Comparison of ENCODE assay signal across 18 cellular contexts in genomic region chr10:13904053-13904452, GRCh38.
DNase-seq lines count a peak whose midpoint lies in the region; ATAC-seq, FAIRE-seq and TF ChIP-seq lines count a peak whose summit lies in the region.
"Had no signal": no experiment of that assay in that cellular context is flagged by ENCODE, and none has a peak within 500 bp of the region (broad histone marks: within the 10 kb centered on the region; RNA-seq: fewer than 3 reads in every experiment).

No MANE protein-coding gene starts in this region.

- H3K4me2 ChIP-seq in H1 (ENCODE audit: insufficient read depth in 1 of 2, low read depth in 2 of 2, low read length in 2 of 2) (no peak overlapping the region; a peak in 1 of 4 replicates), mesenchymal stem cell (ENCODE audit: low read length, poor library complexity, severe bottlenecking) (no peak overlapping the region)

- ATAC-seq in sciatic nerve (peak; percentile 78), GM19351 (IDR thresholded peaks at IDR 0.05; ENCODE audit: unreplicated experiment) (no peak)

- H3K23me2 ChIP-seq in H1 (ENCODE audit: low read depth, low read length) = no peaks in the 10 kb centered on the region

- H2BK120ac ChIP-seq in H1 (replicated peaks; ENCODE audit: low read depth, low read length) (no peak overlapping the region), mesenchymal stem cell (ENCODE audit: low read depth, low read length) (no peak overlapping the region)

- H3K4me3 ChIP-seq in H1 (ENCODE audit: extremely low read depth in 1 of 4, insufficient read depth in 2 of 4, low read depth in 3 of 4, low read length in 4 of 4) (no peak overlapping the region), mesenchymal stem cell (ENCODE audit: insufficient read depth in 1 of 2, low read depth in 1 of 2, low read length in 2 of 2) (no peak overlapping the region), breast epithelium (no peak overlapping the region)

- H3K9me3 ChIP-seq in H1 (ENCODE audit: insufficient read depth in 2 of 2, low read depth in 1 of 2, low read length in 1 of 2) (no peaks in the 10 kb centered on the region), mesenchymal stem cell (ENCODE audit: control insufficient read depth, low read length) (no peaks in the 10 kb centered on the region), breast epithelium (no peaks in the 10 kb centered on the region)

- 64% methylated on average over 16 of the region's 16 CpGs; no CpG with 5 or more reads in 1 of the 2 experiments for WGBS in H1 (ENCODE audit: extremely low coverage in 1 of 2, insufficient coverage in 1 of 2, insufficient read length in 1 of 2, insufficient replicate concordance in 2 of 2, low coverage in 1 of 2, low lambda C conversion rate in 2 of 2, missing lambda C conversion rate in 1 of 2), 2 experiments
- 60% methylated on average over 16 of the region's 16 CpGs for WGBS in mesenchymal stem cell

- no peak overlapping the region for H2BK12ac ChIP-seq in H1 (ENCODE audit: low read depth, low read length)
- peak overlapping the region in 1 of 2 experiments; percentile 82 for H2BK12ac ChIP-seq in mesenchymal stem cell (ENCODE audit: low read length in 2 of 2)

- H3K9ac ChIP-seq in H1 (replicated peaks in 1 of 4; ENCODE audit: extremely low read depth in 1 of 4, low read depth in 3 of 4, low read length in 3 of 4) = no peak overlapping the region
- no peak overlapping the region for H3K9ac ChIP-seq in mesenchymal stem cell (ENCODE audit: low read length)

- peak; percentile 51 to 56 for DNase-seq in NOMO-1 (lab: John Stamatoyannopoulos, UW; ENCODE audit: unreplicated experiment in 2 of 2)
- no peak for DNase-seq in NOMO-1 treated with dmso at 0.1 percent for 144 hours (lab: John Stamatoyannopoulos, UW; ENCODE audit: unreplicated experiment)
- DNase-seq in H1 (ENCODE audit: low read depth in 1 of 2, low spot score in 2 of 2) = no peak
- DNase-seq in mesenchymal stem cell = no peak
- DNase-seq in sciatic nerve (ENCODE audit: low spot score) = no peak
- DNase-seq in GM10248 (ENCODE audit: extremely low spot score) = no peak
- DNase-seq in breast epithelium (ENCODE audit: low spot score in 2 of 2) = no peak
- DNase-seq: activated B cell treated with CpG ODN at 0.5 μM for 24 hours; activated CD4-positive, alpha-beta memory T cell treated with anti-CD3 and anti-CD28 coated beads, Interleukin-2, amount 10 ng/mL, durations not matched to agents 7 days and 5 days; activated naive CD4-positive, alpha-beta T cell treated with anti-CD3 and anti-CD28 coated beads, Interleukin-2, amount 50 U/mL, for 16 hours; activated T-cell treated with anti-CD3 and anti-CD28 coated beads, Interleukin-2, amount 50 U/mL, for 1 hour; AML-193; NCI-H526; stimulated activated CD4-positive, alpha-beta T cell treated with anti-CD3 and anti-CD28 coated beads, Interleukin-1b, Interleukin-23, amount 100 ng/mL, for 48 hours; stimulated activated naive CD4-positive, alpha-beta T cell treated with Interleukin-2 at 50 U/mL for 16 hours had no signal

- no peak for FAIRE-seq in H1 (lab: Jason Lieb, UNC)
- FAIRE-seq: H54 had no signal

- CTCF ChIA-PET in H1 (lab: Charles Lee; ENCODE audit: partially characterized antibody) (interaction anchor here (0.7 to 1.4 kb wide), 4 partner anchors 10 to 119 kb away, joined by 3 to 4 read pairs (median 4); no protein-coding TSS in a partner anchor), GM10248 (lab: Yijun Ruan, JAX) (no interaction called here)

- H3K23ac ChIP-seq in H1 (ENCODE audit: insufficient read length) = no peak overlapping the region
- no peak overlapping the region for H3K23ac ChIP-seq in mesenchymal stem cell (ENCODE audit: low read length in 2 of 2)

- H2BK5ac ChIP-seq in H1 (ENCODE audit: low read depth, low read length) (no peak overlapping the region), mesenchymal stem cell (ENCODE audit: low read depth, low read length, poor library complexity, severe bottlenecking) (no peak overlapping the region)

- H3K79me1 ChIP-seq in H1 (ENCODE audit: low read depth, low read length) = no peaks in the 10 kb centered on the region
- peaks cover 2% of the 10 kb centered on the region for H3K79me1 ChIP-seq in mesenchymal stem cell (replicated peaks; ENCODE audit: low read length, poor library complexity, severe bottlenecking)

- H4K8ac ChIP-seq in H1 (ENCODE audit: extremely low read depth, insufficient read depth, low read length) (no peak overlapping the region; the same call in 1 of the 2 replicates), mesenchymal stem cell (ENCODE audit: low read length) (peak overlapping the region; percentile 72)

- H4K5ac ChIP-seq in H1 (ENCODE audit: insufficient read length, low read depth, low read length) = no peak overlapping the region

- H2AK5ac ChIP-seq in H1 (ENCODE audit: low read depth, low read length) (no peak overlapping the region), mesenchymal stem cell (ENCODE audit: low read length, severe bottlenecking) (no peak overlapping the region)

- H3K36me3 ChIP-seq in H1 (ENCODE audit: control insufficient read depth in 2 of 4, insufficient read depth in 4 of 4, low read length in 3 of 4) (no peaks in the 10 kb centered on the region), mesenchymal stem cell (ENCODE audit: control insufficient read depth in 1 of 2, insufficient read depth in 2 of 2, low read depth in 1 of 2, low read length in 2 of 2) (no peaks in the 10 kb centered on the region), breast epithelium (no peaks in the 10 kb centered on the region)

- H3K4me1 ChIP-seq in H1 (replicated peaks in 1 of 4; ENCODE audit: control insufficient read depth in 3 of 4, insufficient read depth in 4 of 4, low read length in 3 of 4) = peaks cover 3 to 5% (median 3%) of the 10 kb centered on the region in 4 experiments; a peak in 5 of 7 replicates
- H3K4me1 ChIP-seq in mesenchymal stem cell (ENCODE audit: control insufficient read depth, insufficient read depth, low read depth, low read length) = peaks cover 1% of the 10 kb centered on the region
- no peaks in the 10 kb centered on the region for H3K4me1 ChIP-seq in breast epithelium

- no peak overlapping the region for H3K18ac ChIP-seq in H1 (ENCODE audit: extremely low read depth, low read length)
- peak overlapping the region; percentile 54 to 55 for H3K18ac ChIP-seq in mesenchymal stem cell (ENCODE audit: low read depth in 1 of 2, low read length in 2 of 2)

- H3K4ac ChIP-seq in H1 (replicated peaks; ENCODE audit: insufficient read length, low read depth, low read length) = no peak overlapping the region
- H3K4ac ChIP-seq in mesenchymal stem cell (ENCODE audit: low read depth in 1 of 2, low read length in 2 of 2) = no peak overlapping the region

- TF ChIP-seq EP300 in H1 (IDR thresholded peaks at IDR 0.05; ENCODE audit: borderline replicate concordance in 1 of 2, low read depth in 2 of 2, low read length in 2 of 2) = no peak

- no peak overlapping the region for H2BK20ac ChIP-seq in H1 (ENCODE audit: low read length)

- H2BK15ac ChIP-seq in H1 (ENCODE audit: low read length) (no peak overlapping the region), mesenchymal stem cell (ENCODE audit: low read depth, poor library complexity, severe bottlenecking) (no peak overlapping the region)

- no peak for TF ChIP-seq CTCF in H1 (IDR thresholded peaks at IDR 0.05; ENCODE audit: control extremely low read depth in 1 of 3, insufficient read depth in 1 of 3, low read depth in 1 of 3, low read length in 3 of 3)
- no peak for TF ChIP-seq CTCF in GM10248 (IDR thresholded peaks at IDR 0.05; ENCODE audit: control extremely low read depth, extremely low read depth, low read depth, missing control alignments)
- TF ChIP-seq CTCF in breast epithelium (IDR thresholded peaks at IDR 0.05) = no peak

- H3K56ac ChIP-seq in H1 (replicated peaks; ENCODE audit: insufficient read length, low read depth, low read length) = no peak overlapping the region

- H2AFZ ChIP-seq in H1 (ENCODE audit: low read length) = 0 out of 2 replicates have a peak overlapping the region, but pooled peaks have one; percentile 10
- no peak overlapping the region for H2AFZ ChIP-seq in mesenchymal stem cell (ENCODE audit: low read depth, low read length)

- H4K91ac ChIP-seq in H1 (replicated peaks; ENCODE audit: insufficient read length, low read length) (no peak overlapping the region), mesenchymal stem cell (ENCODE audit: low read length) (no peak overlapping the region)

- no peaks in the 10 kb centered on the region for H3K79me2 ChIP-seq in H1 (ENCODE audit: control insufficient read depth in 1 of 2, insufficient read depth in 2 of 2, low read length in 2 of 2)

- no peak for TF ChIP-seq RAD21 in H1 (IDR thresholded peaks at IDR 0.05 in 1 of 2, conservative IDR thresholded peaks at IDR 0.05 in 1 of 2; ENCODE audit: low read depth in 2 of 2, low read length in 2 of 2)

- H3K14ac ChIP-seq in H1 (ENCODE audit: insufficient read length) (no peak overlapping the region), mesenchymal stem cell (ENCODE audit: low read length in 2 of 2) (peak overlapping the region in 1 of 2 experiments; percentile 12)

- no peaks in the 10 kb centered on the region for H3K27me3 ChIP-seq in H1 (replicated peaks in 1 of 4; ENCODE audit: control insufficient read depth in 3 of 4, extremely low read depth in 1 of 4, insufficient read depth in 3 of 4, low read length in 3 of 4)
- no peaks in the 10 kb centered on the region for H3K27me3 ChIP-seq in mesenchymal stem cell (ENCODE audit: control insufficient read depth in 1 of 2, insufficient read depth in 1 of 2, low read length in 2 of 2)
- H3K27me3 ChIP-seq in breast epithelium = no peaks in the 10 kb centered on the region

- no peak for TF ChIP-seq POLR2A in H1 (IDR thresholded peaks at IDR 0.05; ENCODE audit: control extremely low read depth in 1 of 2, low read depth in 2 of 2, low read length in 2 of 2)
- TF ChIP-seq POLR2A in breast epithelium (IDR thresholded peaks at IDR 0.05) = no peak

- POLR2A ChIA-PET in H1 (lab: Charles Lee; ENCODE audit: partially characterized antibody) = interaction anchor here (0.7 to 1.1 kb wide), 2 partner anchors 22 to 63 kb away, joined by 3 read pairs; no protein-coding TSS in a partner anchor
- POLR2A ChIA-PET in GM10248 (lab: Yijun Ruan, JAX) = no interaction called here

- no peak overlapping the region for H3K27ac ChIP-seq in H1 (ENCODE audit: low read depth, low read length)
- no peak overlapping the region for H3K27ac ChIP-seq in mesenchymal stem cell (ENCODE audit: low read length, poor library complexity, severe bottlenecking)
- H3K27ac ChIP-seq in breast epithelium = no peak overlapping the region
- H3K27ac ChIP-seq: 22Rv1 had no signal

- H4K20me1 ChIP-seq in H1 (replicated peaks in 1 of 2; ENCODE audit: control insufficient read depth in 1 of 2, insufficient read depth in 2 of 2, low read length in 2 of 2) = no peaks in the 10 kb centered on the region

- intact Hi-C loops in sciatic nerve (cut with DNase I) = no loop called here
- intact Hi-C loops in breast epithelium (cut with DNase I; ENCODE audit: low total_unique reads) = no loop called here

TF ChIP-seq in H1, 55 proteins besides CTCF, POLR2A, EP300 and RAD21 (continues in another document):
- no peak for TF ChIP-seq PHF8 (conservative IDR thresholded peaks at IDR 0.05; ENCODE audit: low read depth, low read length)
- TF ChIP-seq SIX5 (IDR thresholded peaks at IDR 0.05; ENCODE audit: low read depth, low read length) = no peak

Comparison
In these comparisons a context has a peak if more than half of its experiments do, and no peak if none do; other contexts are left out.
1. DNase-seq: peak in NOMO-1 (2 of 2); none in NOMO-1 treated with dmso at 0.1 percent for 144 hours (single experiment), H1 (0 of 2), mesenchymal stem cell (single experiment), sciatic nerve (single experiment), GM10248 (single experiment) and breast epithelium (0 of 2).